In genomic region chr6:69801711-69802110, GRCh38 we compare ENCODE assay signal across 20 cellular contexts.
"Had no signal": no experiment of that assay in that cellular context is flagged by ENCODE, and none has a peak within 500 bp of the region (broad histone marks: within the 10 kb centered on the region; RNA-seq: fewer than 3 reads in every experiment).

No MANE protein-coding gene starts in this region.

- DNase-seq: KBM-7, MV-4-11, NCI-H1048, NCI-H1105, NCI-H1417, NCI-H1436 treated with DMSO at 0.1 percent for 48 hours, NCI-H1694, NCI-H187 treated with DMSO at 0.1 percent for 48 hours, NCI-H2029 treated with DMSO at 0.1 percent for 48 hours, NCI-H2227 treated with DMSO at 0.1 percent for 48 hours, NCI-H446, NCI-H510A, NCI-H524 treated with DMSO at 0.1 percent for 48 hours, NCI-H774, PC-3, SHP77, SJCRH30 had no signal

- H3K27ac ChIP-seq: RWPE1, SJCRH30 had no signal

- H3K4me3 ChIP-seq: SJCRH30 had no signal

- H3K36me3 ChIP-seq: SJCRH30 had no signal

- H3K27me3 Mint-ChIP-seq: IgD-negative memory B cell had no signal

- ATAC-seq: Panc1, PC-3 had no signal

- H3K27ac Mint-ChIP-seq: IgD-negative memory B cell had no signal

- H3K27me3 ChIP-seq: SJCRH30 had no signal
